Comparison of ENCODE assay signal across 17 cellular contexts in the genomic region with DNA sequence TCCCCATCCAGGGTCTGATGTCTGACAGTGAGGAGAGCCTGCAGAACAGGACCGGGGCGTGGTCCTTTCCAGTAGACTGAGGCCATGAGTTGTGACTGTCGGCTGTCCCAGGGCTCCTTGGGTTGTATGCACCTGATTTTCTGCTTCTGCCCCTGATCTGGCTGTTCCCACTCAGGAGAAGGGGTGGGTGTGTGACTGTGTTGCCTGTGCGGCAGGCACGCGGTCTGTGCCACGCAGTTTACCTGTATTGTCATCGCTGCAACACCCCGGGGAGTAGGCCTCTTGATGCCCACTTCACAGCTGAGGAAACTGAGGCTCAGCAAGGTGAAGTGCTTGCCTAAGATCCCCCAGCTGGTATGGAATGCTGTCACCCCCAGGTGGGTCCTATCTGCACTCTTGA. TPM values are rescaled to one million over a fixed set of nuclear protein-coding genes. Genes with fewer than 3 reads are reported as not detected.
DNase-seq lines count a peak whose midpoint lies in the region; ATAC-seq and TF ChIP-seq lines count a peak whose summit lies in the region.
"Had no signal": no experiment of that assay in that cellular context is flagged by ENCODE, and none has a peak within 500 bp of the region (broad histone marks: within the 10 kb centered on the region; RNA-seq: fewer than 3 reads in every experiment).

No MANE protein-coding gene starts in this region.

- H2AFZ ChIP-seq in mammary epithelial cell (ENCODE audit: low read depth, low read length) (no peak overlapping the region), trophoblast cell (ENCODE audit: insufficient read depth, low read length, poor library complexity) (no peak overlapping the region)

- H4K12ac ChIP-seq in trophoblast cell (ENCODE audit: low read depth, low read length) = no peak overlapping the region

- H3K14ac ChIP-seq in trophoblast cell (ENCODE audit: low read length) = no peak overlapping the region

- H2BK5ac ChIP-seq in trophoblast cell (ENCODE audit: low read depth, low read length, poor library complexity) = no peak overlapping the region

- CTCF ChIA-PET in mammary epithelial cell (lab: Charles Lee; ENCODE audit: low non-redundant PET) = no interaction called here

- TF ChIP-seq EP300 in gastroesophageal sphincter (IDR thresholded peaks at IDR 0.05) = no peak

- ATAC-seq in gastroesophageal sphincter (no peak), upper lobe of right lung (no peak), body of pancreas (no peak)
- ATAC-seq: left colon, pancreas had no signal

- H4K20me1 ChIP-seq in mammary epithelial cell (ENCODE audit: insufficient read depth, low read length) = no peaks in the 10 kb centered on the region

- H3K27ac ChIP-seq in breast epithelium = peak overlapping the region; percentile 76 to 88
- no peak overlapping the region for H3K27ac ChIP-seq in mammary epithelial cell (ENCODE audit: insufficient read depth, low read depth, low read length)
- peak overlapping the region; percentile 79 to 97 (median 94) for H3K27ac ChIP-seq in gastroesophageal sphincter
- no peak overlapping the region for H3K27ac ChIP-seq in trophoblast cell (ENCODE audit: low read depth, low read length)
- peak overlapping the region; percentile 70 for H3K27ac ChIP-seq in upper lobe of right lung
- peak overlapping the region in 1 of 4 donors; percentile 6 for H3K27ac ChIP-seq in body of pancreas
- H3K27ac ChIP-seq: pancreas had no signal

- H4K91ac ChIP-seq in trophoblast cell (ENCODE audit: low read depth, low read length) = no peak overlapping the region

- no peak overlapping the region for H3K23ac ChIP-seq in trophoblast cell (ENCODE audit: low read length)

- H2AK5ac ChIP-seq in trophoblast cell (ENCODE audit: low read length) = no peak overlapping the region

- no peaks in the 10 kb centered on the region for H3K27me3 ChIP-seq in breast epithelium
- H3K27me3 ChIP-seq in mammary epithelial cell (ENCODE audit: insufficient read depth, low read length) = peaks cover 2% of the 10 kb centered on the region
- H3K27me3 ChIP-seq in gastroesophageal sphincter = no peaks in the 10 kb centered on the region
- H3K27me3 ChIP-seq in trophoblast cell (ENCODE audit: insufficient read depth, low read length) = no peaks in the 10 kb centered on the region
- H3K27me3 ChIP-seq in upper lobe of right lung = peaks cover 15% of the 10 kb centered on the region
- peaks cover 0 to 8% of the 10 kb centered on the region in 2 donors for H3K27me3 ChIP-seq in body of pancreas
- H3K27me3 ChIP-seq: pancreas had no signal

- 94% methylated on average over 9 of the region's 9 CpGs for WGBS in mammary epithelial cell (ENCODE audit: low coverage, missing lambda C conversion rate)
- 90% methylated on average over 2 of the region's 9 CpGs; no CpG with 5 or more reads in 1 of the 2 donors for WGBS in gastroesophageal sphincter (ENCODE audit: low coverage in 1 of 2), 2 donors
- no CpG with 5 or more reads among the region's 9 CpGs for WGBS in trophoblast cell (ENCODE audit: extremely low coverage, insufficient coverage, insufficient read length)
- WGBS in body of pancreas, 2 donors = 86 to 87% methylated on average over 6 to 9 of the region's 9 CpGs

- no peaks in the 10 kb centered on the region for H3K9me3 ChIP-seq in breast epithelium
- H3K9me3 ChIP-seq in mammary epithelial cell (replicated peaks; ENCODE audit: insufficient read depth, low read length) = no peaks in the 10 kb centered on the region
- no peaks in the 10 kb centered on the region for H3K9me3 ChIP-seq in gastroesophageal sphincter
- H3K9me3 ChIP-seq in trophoblast cell (ENCODE audit: insufficient read depth, low read depth, low read length) = no peaks in the 10 kb centered on the region
- no peaks in the 10 kb centered on the region for H3K9me3 ChIP-seq in upper lobe of right lung
- no peaks in the 10 kb centered on the region for H3K9me3 ChIP-seq in body of pancreas
- H3K9me3 ChIP-seq: pancreas had no signal

- H3K36me3 ChIP-seq in breast epithelium = no peaks in the 10 kb centered on the region
- no peaks in the 10 kb centered on the region for H3K36me3 ChIP-seq in mammary epithelial cell (ENCODE audit: insufficient read depth, low read length)
- H3K36me3 ChIP-seq in gastroesophageal sphincter = no peaks in the 10 kb centered on the region
- peaks cover 6 to 7% of the 10 kb centered on the region in 2 experiments for H3K36me3 ChIP-seq in trophoblast cell (ENCODE audit: control insufficient read depth in 1 of 2, insufficient read depth in 2 of 2, low read length in 2 of 2)
- no peaks in the 10 kb centered on the region for H3K36me3 ChIP-seq in upper lobe of right lung
- no peaks in the 10 kb centered on the region for H3K36me3 ChIP-seq in body of pancreas (replicated peaks in 1 of 2; ENCODE audit: insufficient read depth in 1 of 2, low read depth in 2 of 2)
- H3K36me3 ChIP-seq: pancreas had no signal

- peak overlapping the region; percentile 1 for H2BK120ac ChIP-seq in trophoblast cell (ENCODE audit: insufficient read depth, low read length, poor library complexity)

- H4K8ac ChIP-seq in trophoblast cell (ENCODE audit: low read depth, low read length) = no peak overlapping the region

- no peak overlapping the region for H3K9ac ChIP-seq in mammary epithelial cell (ENCODE audit: insufficient read depth, low read length)
- peak overlapping the region; percentile 8 for H3K9ac ChIP-seq in trophoblast cell (ENCODE audit: low read length)

- no TSS peak for BruUV-seq in mammary epithelial cell (replicated peaks; lab: Mats Ljungman, UMichigan)

- H3K18ac ChIP-seq in trophoblast cell (ENCODE audit: low read length) = peak overlapping the region; percentile 25

- H2BK12ac ChIP-seq in trophoblast cell (ENCODE audit: low read length) = no peak overlapping the region

- H3K4me1 ChIP-seq in breast epithelium (peaks cover 0 to 5% of the 10 kb centered on the region in 2 donors), mammary epithelial cell (ENCODE audit: insufficient read depth, low read length) (peaks cover 7% of the 10 kb centered on the region), gastroesophageal sphincter (peaks cover 0 to 70% (median 33%) of the 10 kb centered on the region in 3 donors), trophoblast cell (ENCODE audit: control insufficient read depth in 1 of 2, insufficient read depth in 2 of 2, low read length in 2 of 2) (peaks cover 28 to 42% of the 10 kb centered on the region in 2 experiments), upper lobe of right lung (peaks cover 17% of the 10 kb centered on the region), body of pancreas (peaks cover 11% of the 10 kb centered on the region)
- H3K4me1 ChIP-seq: pancreas had no signal

- TF ChIP-seq CTCF in breast epithelium (IDR thresholded peaks at IDR 0.05) (no peak), mammary epithelial cell (conservative IDR thresholded peaks at IDR 0.05 in 1 of 2, IDR thresholded peaks at IDR 0.05 in 1 of 2; ENCODE audit: extremely low read depth in 1 of 2, insufficient read depth in 1 of 2, low read depth in 1 of 2, low read length in 2 of 2) (no peak), gastroesophageal sphincter (IDR thresholded peaks at IDR 0.05) (no peak), upper lobe of right lung (IDR thresholded peaks at IDR 0.05) (no peak), body of pancreas (IDR thresholded peaks at IDR 0.05) (no peak)

- DNase-seq in breast epithelium (ENCODE audit: low spot score in 2 of 2) = no peak
- no peak for DNase-seq in mammary epithelial cell
- DNase-seq in trophoblast cell = no peak
- no peak for DNase-seq in upper lobe of right lung
- DNase-seq in body of pancreas = no peak
- DNase-seq in NCI-H2171 (lab: John Stamatoyannopoulos, UW) = no peak
- no peak for DNase-seq in DMS 273 treated with DMSO at 0.1 percent for 48 hours (lab: John Stamatoyannopoulos, UW)
- DNase-seq: 8988T; activated CD4-positive, alpha-beta memory T cell treated with anti-CD3 and anti-CD28 coated beads for 36 hours; activated gamma-delta T cell; KBM-7; left colon; NCI-H1436; NCI-H526 treated with DMSO at 0.1 percent for 48 hours; pancreas; T-helper 9 cell had no signal

- H3K79me1 ChIP-seq in trophoblast cell (ENCODE audit: low read length) = peaks cover 30% of the 10 kb centered on the region

- dilution Hi-C loops in mammary epithelial cell (cut with HindIII; ENCODE audit: low sequenced_read_pairs) = no loop called here

- no peaks in the 10 kb centered on the region for H3K79me2 ChIP-seq in mammary epithelial cell (ENCODE audit: insufficient read depth, low read length)
- peaks cover 14% of the 10 kb centered on the region for H3K79me2 ChIP-seq in trophoblast cell (ENCODE audit: control insufficient read depth, insufficient read depth, low read length, poor library complexity)

- TF ChIP-seq POLR2A in breast epithelium (IDR thresholded peaks at IDR 0.05) (no peak), gastroesophageal sphincter (IDR thresholded peaks at IDR 0.05) (no peak), body of pancreas (IDR thresholded peaks at IDR 0.05) (no peak)

- H3K4me3 ChIP-seq in breast epithelium = peak overlapping the region; percentile 57 to 83 (median 74)
- no peak overlapping the region for H3K4me3 ChIP-seq in mammary epithelial cell (replicated peaks in 1 of 3; ENCODE audit: insufficient read depth in 1 of 3, low read depth in 2 of 3, low read length in 3 of 3)
- peak overlapping the region; percentile 86 to 92 for H3K4me3 ChIP-seq in gastroesophageal sphincter
- H3K4me3 ChIP-seq in trophoblast cell (ENCODE audit: low read depth, low read length) = peak overlapping the region; percentile 61
- H3K4me3 ChIP-seq in upper lobe of right lung = peak overlapping the region; percentile 53
- no peak overlapping the region for H3K4me3 ChIP-seq in body of pancreas

- in situ Hi-C loops in mammary epithelial cell (cut with MboI; ENCODE audit: low sequenced_read_pairs in 2 of 2) = no loop called here

- peak overlapping the region; percentile 20 for H3K4ac ChIP-seq in trophoblast cell (ENCODE audit: low read depth, low read length)

- intact Hi-C loops in breast epithelium (cut with DNase I; ENCODE audit: low total_unique reads) = no loop called here
- intact Hi-C loops in mammary epithelial cell (cut with micrococcal nuclease) = no loop called here
- intact Hi-C loops in upper lobe of right lung (cut with DNase I) = no loop called here
- intact Hi-C loops in body of pancreas (cut with DNase I) = no loop called here

- no peak overlapping the region for H3K4me2 ChIP-seq in mammary epithelial cell (ENCODE audit: insufficient read depth, low read depth, low read length)
- H3K4me2 ChIP-seq in trophoblast cell (ENCODE audit: low read length) = peak overlapping the region; percentile 91

RNA-seq across cellular contexts. Expression of gene CRISPLD2, which starts 1.4 kb away (rescaled TPM):
- 100 to 1,000 TPM in 2 of 3 donors, 10 to 100 TPM in 1; 94.7 to 386 (median 216) TPM for total RNA-seq in breast epithelium
- 1 to 10 TPM in 1 of 2 donors, under 1 TPM in 1; 0.83 to 2.3 TPM for total RNA-seq in mammary epithelial cell
- polyA plus RNA-seq in mammary epithelial cell = 0.59 TPM
- 0.57 TPM for polyA minus RNA-seq in mammary epithelial cell
- 100 to 1,000 TPM; 174 to 411 (median 219) TPM for total RNA-seq in gastroesophageal sphincter
- 121 and 124 TPM in 2 replicates for polyA plus RNA-seq in trophoblast cell (2013)
- 61.9 TPM for total RNA-seq in upper lobe of right lung
- total RNA-seq in body of pancreas = 100 to 1,000 TPM in 1 of 2 donors, 10 to 100 TPM in 1; 27.5 to 129 TPM

Comparison
In these comparisons a context has a peak if more than half of its experiments do, and no peak if none do; other contexts are left out.
1. H3K27ac ChIP-seq: peak in breast epithelium (2 of 2), gastroesophageal sphincter (4 of 4) and upper lobe of right lung (single experiment); none in mammary epithelial cell (single experiment) and trophoblast cell (single experiment).
2. H3K4me3 ChIP-seq: peak in breast epithelium (3 of 3), gastroesophageal sphincter (2 of 2), trophoblast cell (single experiment) and upper lobe of right lung (single experiment); none in mammary epithelial cell (0 of 3) and body of pancreas (0 of 2).
3. RNA of gene CRISPLD2, which starts 1.4 kb away (total RNA-seq): 174 to 411 TPM in gastroesophageal sphincter, 94.7 to 386 TPM in breast epithelium, 27.5 to 129 TPM in body of pancreas and 61.9 TPM in upper lobe of right lung (single experiment); 0.83 to 2.3 TPM in mammary epithelial cell; every median in the first group is over 4 times any median in the second.